ENCODE assay signal across 9 cellular contexts in genomic region chr22:44026066-44026629, GRCh38. TPM values are rescaled to one million over a fixed set of nuclear protein-coding genes. Genes with fewer than 3 reads are reported as not detected.
A peak's percentile ranks its signal among the peaks of the same experiment; 100 is the strongest.
DNase-seq lines count a peak whose midpoint lies in the region; ATAC-seq and TF ChIP-seq lines count a peak whose summit lies in the region.
"Had no signal": no experiment of that assay in that cellular context is flagged by ENCODE, and none has a peak within 500 bp of the region (broad histone marks: within the 10 kb centered on the region; RNA-seq: fewer than 3 reads in every experiment).

No MANE protein-coding gene starts in this region.

- H3K36me3 ChIP-seq in GM06990 (ENCODE audit: control insufficient read depth, insufficient read depth, low read length) (peaks cover 7% of the 10 kb centered on the region), esophagus (ENCODE audit: control insufficient read depth in 2 of 2, insufficient read depth in 2 of 2, low read length in 1 of 2) (no peaks in the 10 kb centered on the region), skeletal muscle satellite cell (ENCODE audit: insufficient read depth, low read length) (no peaks in the 10 kb centered on the region)

- H3K27me3 ChIP-seq in GM06990 (replicated peaks; ENCODE audit: control insufficient read depth, insufficient read depth, low read length) (no peaks in the 10 kb centered on the region), esophagus (ENCODE audit: control insufficient read depth in 1 of 2, insufficient read depth in 2 of 2, low read length in 2 of 2) (no peaks in the 10 kb centered on the region), skeletal muscle satellite cell (ENCODE audit: control insufficient read depth, insufficient read depth, low read length) (no peaks in the 10 kb centered on the region)

- H3K27ac ChIP-seq in esophagus (ENCODE audit: low read depth in 2 of 2, low read length in 1 of 2): peak overlapping the region; percentile 76 to 85

- peak overlapping the region; percentile 68 for H3K9ac ChIP-seq in skeletal muscle satellite cell (ENCODE audit: low read depth, low read length)

- peak; percentile 45 for DNase-seq in GM06990 (ENCODE audit: extremely low read depth, insufficient read length)
- DNase-seq in GF-D8 (lab: John Stamatoyannopoulos, UW): no peak
- DNase-seq in NCI-H128 (lab: John Stamatoyannopoulos, UW; ENCODE audit: unreplicated experiment): no peak
- no peak for DNase-seq in midbrain (lab: John Stamatoyannopoulos, UW)
- DNase-seq: NCI-H1436 treated with DMSO at 0.1 percent for 48 hours had no signal

- 67 to 71% methylated on average over 17 of the region's 17 CpGs for WGBS in esophagus, 2 donors

- H3K4me1 ChIP-seq in esophagus (ENCODE audit: control insufficient read depth in 2 of 2, insufficient read depth in 2 of 2, low read length in 1 of 2) (peaks cover 3 to 8% of the 10 kb centered on the region in 2 donors), skeletal muscle satellite cell (ENCODE audit: control insufficient read depth, insufficient read depth, low read length) (peaks cover 46% of the 10 kb centered on the region)

- H3K9me3 ChIP-seq in esophagus (ENCODE audit: control insufficient read depth in 2 of 2, insufficient read depth in 1 of 2, low read depth in 1 of 2, low read length in 1 of 2): no peaks in the 10 kb centered on the region
- no peaks in the 10 kb centered on the region for H3K9me3 ChIP-seq in skeletal muscle satellite cell (replicated peaks; ENCODE audit: low read length)

- no peak for ATAC-seq in GM21576 (IDR thresholded peaks at IDR 0.05; ENCODE audit: unreplicated experiment)

- H3K4me3 ChIP-seq in GM06990 (replicated peaks; ENCODE audit: low read depth, low read length): peak overlapping the region; percentile 75
- no peak overlapping the region for H3K4me3 ChIP-seq in esophagus (ENCODE audit: low read depth in 1 of 2, low read length in 2 of 2)
- peak overlapping the region; percentile 79 for H3K4me3 ChIP-seq in skeletal muscle satellite cell (ENCODE audit: low read length)

- TF ChIP-seq CTCF in GM06990 (IDR thresholded peaks at IDR 0.05; ENCODE audit: insufficient read depth, low read length, poor library complexity, severe bottlenecking): no peak

- peak overlapping the region; percentile 96 for H3K4me2 ChIP-seq in skeletal muscle satellite cell (ENCODE audit: low read length)

TF ChIP-seq in PFSK-1, 5 proteins besides CTCF, POLR2A, EP300 and RAD21:
- TF ChIP-seq SIN3A (IDR thresholded peaks at IDR 0.05; ENCODE audit: borderline replicate concordance, insufficient read depth, low read length) (no peak), POLR2AphosphoS5 (IDR thresholded peaks at IDR 0.05; ENCODE audit: low read depth, low read length) (peak; percentile 37)

RNA-seq across cellular contexts. Expression of gene PARVB, which starts 2.0 kb away (rescaled TPM):
- 128 TPM for polyA plus RNA-seq in PFSK-1 (2012; ENCODE audit: insufficient read length, low read depth)
- 1 to 10 TPM; 1.8 to 3.9 TPM for polyA plus RNA-seq in esophagus
- 45.9 and 57.0 TPM in 2 replicates for total RNA-seq in skeletal muscle satellite cell (2012; rRNA removed)

Comparison
In these comparisons a context has a peak if more than half of its experiments do, and no peak if none do; other contexts are left out.
1. H3K4me3 ChIP-seq: peak in GM06990 (single experiment) and skeletal muscle satellite cell (single experiment); none in esophagus (0 of 2).